In genomic region chr15:60118564-60119080, GRCh38 we compare ENCODE assay signal across 15 cellular contexts.
"Had no signal": no experiment of that assay in that cellular context is flagged by ENCODE, and none has a peak within 500 bp of the region (broad histone marks: within the 10 kb centered on the region; RNA-seq: fewer than 3 reads in every experiment).

No MANE protein-coding gene starts in this region.

- H3K27me3 ChIP-seq: colonic mucosa, testis had no signal

- H3K9me3 ChIP-seq: colonic mucosa, heart left ventricle, testis, upper lobe of right lung had no signal

- H3K9me3 Mint-ChIP-seq: activated naive CD4-positive, alpha-beta T cell treated with anti-CD3 and anti-CD28 coated beads, Interleukin-2, amount 10 ng/mL, durations not matched to agents 7 days and 5 days; activated T-helper 2 cell treated with anti-CD3 and anti-CD28 coated beads, Interferon-gamma antibody, Interleukin-2, Interleukin-4, amounts not matched to agents 10 μg/mL and 5 μg/mL and 100 μg/mL, durations not matched to agents 14 hours and 24 hours and 36 hours; nephron; stimulated activated naive CD8-positive, alpha-beta T cell treated with anti-CD3 and anti-CD28 coated beads, Interleukin-15, amount 100 ng/mL, for 72 hours had no signal

- H3K27ac Mint-ChIP-seq: activated naive CD4-positive, alpha-beta T cell treated with anti-CD3 and anti-CD28 coated beads, Interleukin-2, amount 10 ng/mL, durations not matched to agents 7 days and 5 days; activated T-helper 2 cell treated with anti-CD3 and anti-CD28 coated beads, Interferon-gamma antibody, Interleukin-2, Interleukin-4, amounts not matched to agents 10 μg/mL and 5 μg/mL and 100 μg/mL, durations not matched to agents 14 hours and 24 hours and 36 hours; nephron; stimulated activated naive CD8-positive, alpha-beta T cell treated with anti-CD3 and anti-CD28 coated beads, Interleukin-15, amount 100 ng/mL, for 72 hours had no signal

- H3K4me1 ChIP-seq: colonic mucosa, heart left ventricle, testis, upper lobe of right lung had no signal

- H3K4me3 Mint-ChIP-seq: activated naive CD4-positive, alpha-beta T cell treated with anti-CD3 and anti-CD28 coated beads, Interleukin-2, amount 10 ng/mL, durations not matched to agents 7 days and 5 days; nephron; stimulated activated naive CD8-positive, alpha-beta T cell treated with anti-CD3 and anti-CD28 coated beads, Interleukin-15, amount 100 ng/mL, for 72 hours had no signal

- H3K4me3 ChIP-seq: colonic mucosa, heart left ventricle, testis, upper lobe of right lung had no signal

- H3K36me3 Mint-ChIP-seq: activated naive CD4-positive, alpha-beta T cell treated with anti-CD3 and anti-CD28 coated beads, Interleukin-2, amount 10 ng/mL, durations not matched to agents 7 days and 5 days had no signal

- H3K27ac ChIP-seq: colonic mucosa, heart left ventricle, testis, upper lobe of right lung had no signal

- H3K36me3 ChIP-seq: colonic mucosa, heart left ventricle, upper lobe of right lung had no signal

- DNase-seq: activated naive CD4-positive, alpha-beta T cell treated with anti-CD3 and anti-CD28 coated beads, Interleukin-2, amount 10 ng/mL, durations not matched to agents 7 days and 5 days; colonic mucosa; effector CD4-positive, alpha-beta T cell; foreskin melanocyte; heart left ventricle; kidney; left ventricle myocardium superior; mesenchymal stem cell; stimulated activated CD4-positive, alpha-beta T cell treated with anti-CD3 and anti-CD28 coated beads, Interleukin-15, amount 100 ng/mL, for 24 hours; stimulated activated CD4-positive, alpha-beta T cell treated with anti-CD3 and anti-CD28 coated beads, Interleukin-4, amount 100 ng/mL, for 4 hours; stimulated activated naive CD8-positive, alpha-beta T cell treated with anti-CD3 and anti-CD28 coated beads, Interleukin-15, amount 100 ng/mL, for 72 hours; testis; upper lobe of right lung had no signal

- ATAC-seq: heart left ventricle; left ventricle myocardium superior; stimulated activated naive CD8-positive, alpha-beta T cell treated with anti-CD3 and anti-CD28 coated beads, Interleukin-15, amount 100 ng/mL, for 72 hours; upper lobe of right lung had no signal
